9 cellular contexts compared by ENCODE assay signal in genomic region chr22:37483594-37484114, GRCh38. TPM values are rescaled to one million over a fixed set of nuclear protein-coding genes. Genes with fewer than 3 reads are reported as not detected.
DNase-seq lines count a peak whose midpoint lies in the region; ATAC-seq and TF ChIP-seq lines count a peak whose summit lies in the region.
"Had no signal": no experiment of that assay in that cellular context is flagged by ENCODE, and none has a peak within 500 bp of the region (broad histone marks: within the 10 kb centered on the region; RNA-seq: fewer than 3 reads in every experiment).

No MANE protein-coding gene starts in this region.

- H3K27ac ChIP-seq in uterus: peak overlapping the region; percentile 23 to 42
- no peak overlapping the region for H3K27ac ChIP-seq in aorta (ENCODE audit: low read depth in 1 of 2, low read length in 2 of 2)

- H3K9me3 ChIP-seq in mononuclear cell (ENCODE audit: low read depth, low read length): no peaks in the 10 kb centered on the region
- no peaks in the 10 kb centered on the region for H3K9me3 ChIP-seq in uterus
- no peaks in the 10 kb centered on the region for H3K9me3 ChIP-seq in aorta (ENCODE audit: control insufficient read depth, low read length)

- peaks cover 26% of the 10 kb centered on the region for H3K36me3 Mint-ChIP-seq in activated naive CD8-positive, alpha-beta T cell treated with anti-CD3 and anti-CD28 coated beads, Interleukin-2, amount 10 ng/mL, durations not matched to agents 7 days and 5 days

- no peaks in the 10 kb centered on the region for H3K36me3 ChIP-seq in uterus
- H3K36me3 ChIP-seq in aorta (ENCODE audit: control insufficient read depth in 1 of 2, insufficient read depth in 2 of 2, low read length in 1 of 2): no peaks in the 10 kb centered on the region

- H3K27me3 ChIP-seq in mononuclear cell (ENCODE audit: insufficient read depth, low read length) (no peaks in the 10 kb centered on the region), uterus (no peaks in the 10 kb centered on the region), aorta (ENCODE audit: control insufficient read depth in 1 of 2, insufficient read depth in 2 of 2, low read length in 1 of 2) (no peaks in the 10 kb centered on the region)

- POLR2A ChIA-PET in activated naive CD8-positive, alpha-beta T cell treated with anti-CD3 and anti-CD28 coated beads, Interleukin-2, amount 10 ng/mL, durations not matched to agents 7 days and 5 days (lab: Charles Lee): interaction anchor here (0.8 to 1.5 kb wide), 2 partner anchors 83 to 261 kb away, joined by 3 to 5 read pairs; no protein-coding TSS in a partner anchor

- peak; percentile 10 for DNase-seq in stimulated activated CD4-positive, alpha-beta T cell treated with anti-CD3 and anti-CD28 coated beads, Interleukin-12 subunit alpha, Interleukin-12 subunit beta, amount 100 ng/mL, for 4 hours
- no peak for DNase-seq in stimulated activated CD4-positive, alpha-beta T cell treated with anti-CD3 and anti-CD28 coated beads, Interleukin-4, amount 100 ng/mL, for 4 hours
- DNase-seq in activated naive CD8-positive, alpha-beta T cell treated with anti-CD3 and anti-CD28 coated beads, Interleukin-2, amount 10 ng/mL, durations not matched to agents 7 days and 5 days: no peak
- no peak for DNase-seq in uterus
- DNase-seq in D341Med (ENCODE audit: low spot score): no peak
- DNase-seq in NCI-H2196 treated with DMSO at 0.1 percent for 48 hours (lab: John Stamatoyannopoulos, UW; ENCODE audit: unreplicated experiment): no peak
- no peak for DNase-seq in aorta
- DNase-seq: NCI-H1105 had no signal

- intact Hi-C loops in uterus (cut with DNase I; ENCODE audit: low total_unique reads) (no loop called here), aorta (cut with DNase I) (no loop called here)

- H3K4me1 Mint-ChIP-seq in activated naive CD8-positive, alpha-beta T cell treated with anti-CD3 and anti-CD28 coated beads, Interleukin-2, amount 10 ng/mL, durations not matched to agents 7 days and 5 days: peaks cover 48% of the 10 kb centered on the region

- peak overlapping the region; percentile 90 for H3K4me3 Mint-ChIP-seq in activated naive CD8-positive, alpha-beta T cell treated with anti-CD3 and anti-CD28 coated beads, Interleukin-2, amount 10 ng/mL, durations not matched to agents 7 days and 5 days

- WGBS in aorta, 2 donors: 4 to 7% methylated on average over 12 to 13 of the region's 13 CpGs

- peak overlapping the region; percentile 89 for H3K27ac Mint-ChIP-seq in activated naive CD8-positive, alpha-beta T cell treated with anti-CD3 and anti-CD28 coated beads, Interleukin-2, amount 10 ng/mL, durations not matched to agents 7 days and 5 days

- ATAC-seq in activated naive CD8-positive, alpha-beta T cell treated with anti-CD3 and anti-CD28 coated beads, Interleukin-2, amount 10 ng/mL, durations not matched to agents 7 days and 5 days (ENCODE audit: low read depth): no peak
- ATAC-seq in aorta (ENCODE audit: low FRiP score): no peak

- TF ChIP-seq CTCF in uterus (IDR thresholded peaks at IDR 0.05): no peak

- no peak for TF ChIP-seq POLR2A in uterus (IDR thresholded peaks at IDR 0.05)

- H3K4me1 ChIP-seq in mononuclear cell (ENCODE audit: insufficient read depth, low read length) (peaks cover 52% of the 10 kb centered on the region), uterus (peaks cover 0 to 4% of the 10 kb centered on the region in 2 donors), aorta (ENCODE audit: control insufficient read depth in 1 of 2, insufficient read depth in 2 of 2, low read length in 2 of 2) (no peaks in the 10 kb centered on the region)

- no peaks in the 10 kb centered on the region for H3K27me3 Mint-ChIP-seq in activated naive CD8-positive, alpha-beta T cell treated with anti-CD3 and anti-CD28 coated beads, Interleukin-2, amount 10 ng/mL, durations not matched to agents 7 days and 5 days

- no peaks in the 10 kb centered on the region for H3K9me3 Mint-ChIP-seq in activated naive CD8-positive, alpha-beta T cell treated with anti-CD3 and anti-CD28 coated beads, Interleukin-2, amount 10 ng/mL, durations not matched to agents 7 days and 5 days

- H3K4me3 ChIP-seq in mononuclear cell (ENCODE audit: low read length) (peak overlapping the region; percentile 61), uterus (no peak overlapping the region), aorta (ENCODE audit: low read length in 2 of 2) (no peak overlapping the region)

RNA-seq across cellular contexts. Expression of gene MFNG, which starts 2.5 kb away (rescaled TPM):
- total RNA-seq in activated naive CD8-positive, alpha-beta T cell treated with anti-CD3 and anti-CD28 coated beads, Interleukin-2, amount 10 ng/mL, durations not matched to agents 7 days and 5 days: 100 to 1,000 TPM; 207 to 211 TPM
- total RNA-seq in mononuclear cell (77.0 TPM), uterus (10 to 100 TPM in 3 of 4 donors, 1 to 10 TPM in 1; 7.6 to 71.2 (median 28.7) TPM), aorta (10 to 100 TPM; 22.8 to 35.4 TPM)
- polyA plus RNA-seq in aorta: 10 to 100 TPM in 1 of 2 donors, 1 to 10 TPM in 1; 6.7 to 12.0 TPM

RNA-seq across cellular contexts. Expression of gene CARD10, which starts 35.6 kb away (rescaled TPM):
- total RNA-seq in activated naive CD8-positive, alpha-beta T cell treated with anti-CD3 and anti-CD28 coated beads, Interleukin-2, amount 10 ng/mL, durations not matched to agents 7 days and 5 days: under 1 TPM; 0.30 to 0.31 TPM
- total RNA-seq in mononuclear cell (not detected), uterus (10 to 100 TPM in 2 of 4 donors, 1 to 10 TPM in 2; 4.6 to 23.4 (median 10.2) TPM), aorta (10 to 100 TPM; 10.1 to 24.9 TPM)
- 1 to 10 TPM; 2.2 to 8.8 TPM for polyA plus RNA-seq in aorta

RNA-seq across cellular contexts. Expression of gene ELFN2, which starts 56.4 kb away (rescaled TPM):
- total RNA-seq in activated naive CD8-positive, alpha-beta T cell treated with anti-CD3 and anti-CD28 coated beads, Interleukin-2, amount 10 ng/mL, durations not matched to agents 7 days and 5 days: under 1 TPM; 0.26 to 0.47 TPM
- total RNA-seq in mononuclear cell (under 0.01 TPM), uterus (under 1 TPM in 2 of 4 donors, not detected in 2; 0.30 to 0.76 TPM), aorta (under 1 TPM; 0.06 to 0.24 TPM)
- not detected for polyA plus RNA-seq in aorta

Comparison
In these comparisons a context has a peak if more than half of its experiments do, and no peak if none do; other contexts are left out.
1. H3K27ac ChIP-seq: peak in uterus (2 of 2); none in aorta (0 of 2).